ENCODE assay signal across 8 cellular contexts in genomic region chr11:1336836-1337646, GRCh38. TPM values are rescaled to one million over a fixed set of nuclear protein-coding genes. Genes with fewer than 3 reads are reported as not detected.
DNase-seq lines count a peak whose midpoint lies in the region; ATAC-seq and TF ChIP-seq lines count a peak whose summit lies in the region.

No MANE protein-coding gene starts in this region.

- H3K4me3 ChIP-seq in upper lobe of left lung, result peak overlapping the region in 3 of 4 donors; percentile 41 to 56 (median 50)

- peak overlapping the region; percentile 88 for H3K27ac Mint-ChIP-seq in central memory CD8-positive, alpha-beta T cell (ENCODE audit: low read depth)
- H3K27ac Mint-ChIP-seq in memory B cell, result no peak overlapping the region

- no peak for TF ChIP-seq CTCF in upper lobe of left lung (IDR thresholded peaks at IDR 0.05)

- H3K27me3 Mint-ChIP-seq in central memory CD8-positive, alpha-beta T cell, result no peaks in the 10 kb centered on the region
- H3K27me3 Mint-ChIP-seq in memory B cell, result peaks cover 3% of the 10 kb centered on the region

- peaks cover 21% of the 10 kb centered on the region for H3K4me1 Mint-ChIP-seq in central memory CD8-positive, alpha-beta T cell
- H3K4me1 Mint-ChIP-seq in memory B cell, result peaks cover 4% of the 10 kb centered on the region

- no peaks in the 10 kb centered on the region for H3K27me3 ChIP-seq in upper lobe of left lung

- peaks cover 14% of the 10 kb centered on the region for H3K36me3 Mint-ChIP-seq in central memory CD8-positive, alpha-beta T cell (ENCODE audit: insufficient read depth)
- peaks cover 6% of the 10 kb centered on the region for H3K36me3 Mint-ChIP-seq in memory B cell

- H3K9me3 ChIP-seq in upper lobe of left lung, result no peaks in the 10 kb centered on the region

- WGBS in upper lobe of left lung, 2 donors, result 19 to 36% methylated on average over 7 to 29 of the region's 95 CpGs

- TF ChIP-seq EP300 in upper lobe of left lung (IDR thresholded peaks at IDR 0.05), result no peak

- peak; percentile 52 for ATAC-seq in central memory CD8-positive, alpha-beta T cell (replicated peaks; ENCODE audit: extremely low read depth, poor library complexity, severe bottlenecking)
- ATAC-seq in memory B cell (ENCODE audit: low read depth) (peak; percentile 54), upper lobe of left lung (ENCODE audit: low FRiP score in 2 of 2) (peak; percentile 43 to 47)

- TF ChIP-seq POLR2A in upper lobe of left lung (IDR thresholded peaks at IDR 0.05), result no peak

- H3K4me3 Mint-ChIP-seq in central memory CD8-positive, alpha-beta T cell, result peak overlapping the region; percentile 68
- no peak overlapping the region for H3K4me3 Mint-ChIP-seq in memory B cell

- peaks cover 11% of the 10 kb centered on the region for H3K9me3 Mint-ChIP-seq in central memory CD8-positive, alpha-beta T cell
- peaks cover 8% of the 10 kb centered on the region for H3K9me3 Mint-ChIP-seq in memory B cell

- peaks cover 13 to 33% (median 21%) of the 10 kb centered on the region in 4 donors for H3K4me1 ChIP-seq in upper lobe of left lung

- peak overlapping the region; percentile 54 to 77 (median 64) for H3K27ac ChIP-seq in upper lobe of left lung

- DNase-seq in stimulated activated CD4-positive, alpha-beta T cell treated with anti-CD3 and anti-CD28 coated beads, Interleukin-15, amount 100 ng/mL, for 24 hours, result peak; percentile 45
- DNase-seq in stimulated activated CD4-positive, alpha-beta T cell treated with anti-CD3 and anti-CD28 coated beads, Interleukin-2, amount 100 ng/mL, for 48 hours, result no peak
- DNase-seq in central memory CD8-positive, alpha-beta T cell (ENCODE audit: low spot score in 2 of 2), result peak; percentile 36 to 37
- peak; percentile 51 to 63 for DNase-seq in memory B cell (ENCODE audit: low spot score in 2 of 2)
- DNase-seq in upper lobe of left lung, result peak in 1 of 2 donors; percentile 92
- DNase-seq in midbrain (lab: John Stamatoyannopoulos, UW), result no peak
- DNase-seq in NCI-H2107 (lab: John Stamatoyannopoulos, UW), result no peak
- no peak for DNase-seq in NCI-H2029 treated with DMSO at 0.1 percent for 48 hours (lab: John Stamatoyannopoulos, UW)

- H3K36me3 ChIP-seq in upper lobe of left lung, result no peaks in the 10 kb centered on the region

RNA-seq across cellular contexts. Expression of gene TOLLIP, which starts 27.6 kb away (rescaled TPM):
- 10 to 100 TPM; 39.5 to 97.4 (median 53.4) TPM for total RNA-seq in upper lobe of left lung

RNA-seq across cellular contexts. Expression of gene BRSK2, which starts 52.7 kb away (rescaled TPM):
- total RNA-seq in upper lobe of left lung, result under 1 TPM in 4 of 6 donors, not detected in 2; 0.11 to 0.54 (median 0.25) TPM

Comparison
In these comparisons a context has a peak if more than half of its experiments do, and no peak if none do; other contexts are left out.
1. DNase-seq: peak in stimulated activated CD4-positive, alpha-beta T cell treated with anti-CD3 and anti-CD28 coated beads, Interleukin-15, amount 100 ng/mL, for 24 hours (single experiment), central memory CD8-positive, alpha-beta T cell (2 of 2) and memory B cell (2 of 2); none in stimulated activated CD4-positive, alpha-beta T cell treated with anti-CD3 and anti-CD28 coated beads, Interleukin-2, amount 100 ng/mL, for 48 hours (0 of 2), midbrain (single experiment), NCI-H2107 (single experiment) and NCI-H2029 treated with DMSO at 0.1 percent for 48 hours (single experiment).
2. Peak in every context shown above with its lines, with median percentiles within 50 percentile points of each other: ATAC-seq.